Comparison of ENCODE assay signal across 23 cellular contexts in the genomic region with DNA sequence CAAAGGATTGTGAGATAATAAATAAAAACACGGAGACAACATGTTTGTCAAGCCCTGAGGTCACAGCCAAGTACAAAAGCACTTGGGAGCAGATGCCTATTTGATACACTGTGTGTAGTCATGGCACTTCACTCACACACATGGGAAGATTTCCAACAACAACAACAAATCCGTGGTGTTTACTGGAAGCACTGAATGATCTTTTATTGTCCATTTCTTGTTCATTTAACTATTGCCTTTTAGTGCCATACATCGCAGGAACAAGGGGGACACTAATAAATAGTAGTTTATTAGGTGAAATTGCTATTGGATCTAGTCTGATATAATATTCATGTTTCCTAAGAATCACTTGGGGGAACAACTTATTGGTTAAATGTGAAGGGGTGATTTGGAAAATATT. TPM values are rescaled to one million over a fixed set of nuclear protein-coding genes. Genes with fewer than 3 reads are reported as not detected.
DNase-seq lines count a peak whose midpoint lies in the region; ATAC-seq, FAIRE-seq and TF ChIP-seq lines count a peak whose summit lies in the region.
"Had no signal": no experiment of that assay in that cellular context is flagged by ENCODE, and none has a peak within 500 bp of the region (broad histone marks: within the 10 kb centered on the region; RNA-seq: fewer than 3 reads in every experiment).

No MANE protein-coding gene starts in this region.

- H3K9ac ChIP-seq in OCI-LY3 (ENCODE audit: low read length) = no peak overlapping the region

- H3K36me3 ChIP-seq in OCI-LY3 (replicated peaks; ENCODE audit: low read depth, low read length) = no peaks in the 10 kb centered on the region
- H3K36me3 ChIP-seq: BE2C had no signal

- no peak overlapping the region for H3K27ac ChIP-seq in OCI-LY3 (ENCODE audit: low read length)

- H3K79me2 ChIP-seq in OCI-LY3 (ENCODE audit: low read length) = no peaks in the 10 kb centered on the region

- peaks cover 47% of the 10 kb centered on the region for H3K4me1 ChIP-seq in OCI-LY3 (ENCODE audit: low read length)
- H3K4me1 ChIP-seq: BE2C, Caco-2 had no signal

- H3K27me3 ChIP-seq in OCI-LY3 (ENCODE audit: low read depth, low read length) = no peaks in the 10 kb centered on the region; the same call in 1 of the 2 replicates
- H3K27me3 ChIP-seq: BE2C had no signal

- DNase-seq in GM12892 (ENCODE audit: insufficient read length) (no peak), islet precursor cell (peak; percentile 1)
- DNase-seq in activated T-cell treated with anti-CD3 and anti-CD28 coated beads, Interleukin-2, amount 50 U/mL, for 1 hour = no peak
- DNase-seq: BE2C; Caco-2; CD4-positive, alpha-beta T cell; DMS153; H7; HFFc6; IMR-90; NCI-H1048; NCI-H1417 treated with DMSO at 0.1 percent for 48 hours; NCI-H187; NCI-H446 treated with DMSO at 0.1 percent for 48 hours; NCI-H526 treated with DMSO at 0.1 percent for 48 hours; NK-92 treated with Interleukin-12 subunit alpha and Interleukin-12 subunit beta, amount 100 ng/mL, for 24 hours; Right ventricle myocardium superior had no signal

- peak; percentile 24 for FAIRE-seq in GM12892 (lab: Jason Lieb, UNC)
- FAIRE-seq: G401.6, RCC 7860 had no signal

- no peaks in the 10 kb centered on the region for H3K9me3 ChIP-seq in OCI-LY3 (ENCODE audit: insufficient read depth, low read length)
- H3K9me3 ChIP-seq: BE2C, Caco-2 had no signal

- no peaks in the 10 kb centered on the region for H4K20me1 ChIP-seq in OCI-LY3 (ENCODE audit: insufficient read depth, low read length)

- ATAC-seq in HG02588 (IDR thresholded peaks at IDR 0.05; ENCODE audit: unreplicated experiment) = peak; percentile 2
- no peak for ATAC-seq in HG03045 (IDR thresholded peaks at IDR 0.05; ENCODE audit: unreplicated experiment)
- no peak for ATAC-seq in HG02973 (IDR thresholded peaks at IDR 0.05; ENCODE audit: unreplicated experiment)

- no peak for TF ChIP-seq CTCF in OCI-LY3 (IDR thresholded peaks at IDR 0.05; ENCODE audit: low read depth, low read length)

- peak overlapping the region; percentile 63 for H3K4me2 ChIP-seq in OCI-LY3 (ENCODE audit: low read length)

- TF ChIP-seq POLR2A in GM12892 (IDR thresholded peaks at IDR 0.05; ENCODE audit: low read depth, low read length) = no peak

- no peak overlapping the region for H2AFZ ChIP-seq in OCI-LY3 (ENCODE audit: low read depth, low read length)

- peak overlapping the region; percentile 27 for H3K4me3 ChIP-seq in OCI-LY3 (ENCODE audit: low read length)

RNA-seq across cellular contexts. Expression of a gene that starts 20.4 kb away (rescaled TPM):
- polyA plus RNA-seq in GM12892 (2012; ENCODE audit: missing spikeins) = 0.08 TPM
